24 cellular contexts compared by ENCODE assay signal in genomic region chr15:101712078-101712477, GRCh38. TPM values are rescaled to one million over a fixed set of nuclear protein-coding genes. Genes with fewer than 3 reads are reported as not detected.
DNase-seq lines count a peak whose midpoint lies in the region; ATAC-seq lines count a peak whose summit lies in the region.
"Had no signal": no experiment of that assay in that cellular context is flagged by ENCODE, and none has a peak within 500 bp of the region (broad histone marks: within the 10 kb centered on the region; RNA-seq: fewer than 3 reads in every experiment).

No MANE protein-coding gene starts in this region.

- no peaks in the 10 kb centered on the region for H3K9me3 Mint-ChIP-seq in activated CD4-positive, alpha-beta T cell treated with anti-CD3 and anti-CD28 coated beads, Interleukin-2, amount 10 ng/mL, durations not matched to agents 24 days and 14 days
- no peaks in the 10 kb centered on the region for H3K9me3 Mint-ChIP-seq in activated CD4-positive, alpha-beta T cell treated with anti-CD3 and anti-CD28 coated beads for 36 hours (ENCODE audit: low read depth)
- H3K9me3 Mint-ChIP-seq: GM23338, H9 had no signal

- H3K27ac Mint-ChIP-seq in activated CD4-positive, alpha-beta T cell treated with anti-CD3 and anti-CD28 coated beads, Interleukin-2, amount 10 ng/mL, durations not matched to agents 24 days and 14 days = no peak overlapping the region
- H3K27ac Mint-ChIP-seq in activated CD4-positive, alpha-beta T cell treated with anti-CD3 and anti-CD28 coated beads for 36 hours = no peak overlapping the region
- H3K27ac Mint-ChIP-seq: GM23338, H9 had no signal

- no peak overlapping the region for H3K4me3 Mint-ChIP-seq in activated CD4-positive, alpha-beta T cell treated with anti-CD3 and anti-CD28 coated beads, Interleukin-2, amount 10 ng/mL, durations not matched to agents 24 days and 14 days
- no peak overlapping the region for H3K4me3 Mint-ChIP-seq in activated CD4-positive, alpha-beta T cell treated with anti-CD3 and anti-CD28 coated beads for 36 hours
- H3K4me3 Mint-ChIP-seq: GM23338, H9 had no signal

- CTCF ChIA-PET in activated CD4-positive, alpha-beta T cell treated with anti-CD3 and anti-CD28 coated beads for 36 hours (lab: Charles Lee) = interaction anchor here (1.0 kb wide), 1 partner anchor 18 kb away, joined by 3 read pairs; no protein-coding TSS in a partner anchor

- intact Hi-C loops in activated CD4-positive, alpha-beta T cell treated with anti-CD3 and anti-CD28 coated beads, Interleukin-2, amount 10 ng/mL, durations not matched to agents 24 days and 14 days (cut with micrococcal nuclease) = no loop called here
- intact Hi-C loops in activated CD4-positive, alpha-beta T cell treated with anti-CD3 and anti-CD28 coated beads for 36 hours (cut with DNase I, micrococcal nuclease) = no loop called here
- intact Hi-C loops in left ventricle myocardium superior (cut with micrococcal nuclease) (no loop called here), cardiac septum (cut with DNase I) (no loop called here)

- ATAC-seq in activated CD4-positive, alpha-beta T cell treated with anti-CD3 and anti-CD28 coated beads for 36 hours = no peak
- peak; percentile 13 for ATAC-seq in left ventricle myocardium superior
- no peak for ATAC-seq in GM18861 (IDR thresholded peaks at IDR 0.05; ENCODE audit: unreplicated experiment)
- ATAC-seq: GM23338, HepG2, K562, Right ventricle myocardium inferior had no signal

- peak; percentile 67 for DNase-seq in activated CD4-positive, alpha-beta T cell treated with anti-CD3 and anti-CD28 coated beads, Interleukin-2, amount 10 ng/mL, durations not matched to agents 24 days and 14 days
- DNase-seq in activated CD4-positive, alpha-beta T cell treated with anti-CD3 and anti-CD28 coated beads for 36 hours = no peak
- DNase-seq in left ventricle myocardium superior (no peak), cardiac septum (ENCODE audit: low spot score) (no peak), myocyte (ENCODE audit: low read depth) (peak; percentile 37), OCI-M1 (lab: John Stamatoyannopoulos, UW) (no peak)
- DNase-seq: H9; Kasumi-1; MG63; NCI-H1105 treated with DMSO at 0.1 percent for 48 hours; NCI-H146; NCI-H1930; NCI-H2107; NCI-H446 treated with DMSO at 0.1 percent for 48 hours; NCI-H526; NCI-H82; NK-92 treated with Interleukin-12 subunit alpha and Interleukin-12 subunit beta, amount 100 ng/mL, for 24 hours; PC-9; SJCRH30 had no signal

- H3K36me3 Mint-ChIP-seq in activated CD4-positive, alpha-beta T cell treated with anti-CD3 and anti-CD28 coated beads, Interleukin-2, amount 10 ng/mL, durations not matched to agents 24 days and 14 days (ENCODE audit: low read depth) = peaks cover 66% of the 10 kb centered on the region
- peaks cover 44% of the 10 kb centered on the region for H3K36me3 Mint-ChIP-seq in activated CD4-positive, alpha-beta T cell treated with anti-CD3 and anti-CD28 coated beads for 36 hours (ENCODE audit: low read depth)

- POLR2A ChIA-PET in activated CD4-positive, alpha-beta T cell treated with anti-CD3 and anti-CD28 coated beads for 36 hours (lab: Charles Lee) = no interaction called here

- H3K27me3 Mint-ChIP-seq in activated CD4-positive, alpha-beta T cell treated with anti-CD3 and anti-CD28 coated beads, Interleukin-2, amount 10 ng/mL, durations not matched to agents 24 days and 14 days = no peaks in the 10 kb centered on the region
- H3K27me3 Mint-ChIP-seq in activated CD4-positive, alpha-beta T cell treated with anti-CD3 and anti-CD28 coated beads for 36 hours = no peaks in the 10 kb centered on the region

- H3K4me1 Mint-ChIP-seq in activated CD4-positive, alpha-beta T cell treated with anti-CD3 and anti-CD28 coated beads, Interleukin-2, amount 10 ng/mL, durations not matched to agents 24 days and 14 days = peaks cover 12% of the 10 kb centered on the region
- peaks cover under 1% of the 10 kb centered on the region for H3K4me1 Mint-ChIP-seq in activated CD4-positive, alpha-beta T cell treated with anti-CD3 and anti-CD28 coated beads for 36 hours
- H3K4me1 Mint-ChIP-seq: GM23338, H9 had no signal

RNA-seq across cellular contexts. Expression of gene TARS3, which starts 12.2 kb away (rescaled TPM):
- total RNA-seq in activated CD4-positive, alpha-beta T cell treated with anti-CD3 and anti-CD28 coated beads, Interleukin-2, amount 10 ng/mL, durations not matched to agents 24 days and 14 days = 11.5 and 13.2 TPM in 2 replicates
- total RNA-seq in activated CD4-positive, alpha-beta T cell treated with anti-CD3 and anti-CD28 coated beads for 36 hours = 10 to 100 TPM in 1 of 2 experiments, 1 to 10 TPM in 1; 9.3 to 10.3 TPM
- 35.0 TPM for total RNA-seq in left ventricle myocardium superior
- total RNA-seq in cardiac septum = 27.3 TPM
- 26.2 and 48.0 TPM in 2 replicates for total RNA-seq in myocyte
- 9.5 TPM for polyA plus RNA-seq in myocyte (2012)

RNA-seq across cellular contexts. Expression of gene TM2D3, which starts 59.9 kb away (rescaled TPM):
- 56.2 and 62.7 TPM in 2 replicates for total RNA-seq in activated CD4-positive, alpha-beta T cell treated with anti-CD3 and anti-CD28 coated beads, Interleukin-2, amount 10 ng/mL, durations not matched to agents 24 days and 14 days
- total RNA-seq in activated CD4-positive, alpha-beta T cell treated with anti-CD3 and anti-CD28 coated beads for 36 hours = 10 to 100 TPM; 34.3 to 35.9 TPM
- total RNA-seq in left ventricle myocardium superior (48.7 TPM), cardiac septum (45.0 TPM), myocyte (39.4 and 51.5 TPM in 2 replicates)
- 49.2 TPM for polyA plus RNA-seq in myocyte (2012)

Comparison
In these comparisons a context has a peak if more than half of its experiments do, and no peak if none do; other contexts are left out.
1. DNase-seq: peak in activated CD4-positive, alpha-beta T cell treated with anti-CD3 and anti-CD28 coated beads, Interleukin-2, amount 10 ng/mL, durations not matched to agents 24 days and 14 days (single experiment) and myocyte (single experiment); none in activated CD4-positive, alpha-beta T cell treated with anti-CD3 and anti-CD28 coated beads for 36 hours (single experiment), left ventricle myocardium superior (single experiment), cardiac septum (single experiment) and OCI-M1 (single experiment).